In the genomic region with DNA sequence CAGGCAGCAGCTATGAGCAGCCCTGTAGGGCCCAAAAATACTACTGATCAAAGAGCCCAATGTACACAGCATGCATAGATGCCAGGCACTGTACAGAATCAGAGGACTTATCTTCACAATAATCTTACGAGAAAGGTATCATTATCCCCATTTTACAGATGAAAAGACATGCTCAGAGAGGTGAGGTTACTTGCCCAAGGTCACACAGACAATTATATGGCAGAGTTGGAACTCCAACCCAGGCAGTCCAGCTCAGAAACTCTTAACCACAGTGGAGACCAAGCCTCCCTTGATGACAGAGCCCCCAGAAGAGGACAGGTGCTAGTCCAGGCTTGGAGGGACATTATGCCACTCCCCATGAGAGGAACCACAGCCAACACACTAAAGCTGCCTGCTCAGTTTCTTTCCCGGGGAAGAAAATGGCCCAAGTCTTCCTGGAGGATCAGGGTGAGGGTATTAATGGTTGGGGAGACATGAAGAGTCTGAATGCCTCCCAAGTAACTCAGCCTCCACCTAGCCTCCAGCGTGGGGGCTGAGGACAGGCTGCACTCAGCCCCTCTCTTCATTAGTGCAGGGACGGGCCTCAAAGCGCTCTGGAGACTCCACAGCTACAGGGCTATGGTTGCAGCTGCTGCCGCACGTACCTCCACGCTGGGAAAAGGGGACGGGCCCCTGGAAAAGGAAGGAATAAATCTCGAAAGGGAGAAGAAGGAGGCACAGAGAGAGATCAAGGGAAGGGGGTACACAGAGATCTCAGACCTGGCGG, we compare ENCODE assay signal across 8 cellular contexts. TPM values are rescaled to one million over a fixed set of nuclear protein-coding genes. Genes with fewer than 3 reads are reported as not detected.
A peak's percentile ranks its signal among the peaks of the same experiment; 100 is the strongest.
DNase-seq lines count a peak whose midpoint lies in the region; ATAC-seq and TF ChIP-seq lines count a peak whose summit lies in the region.

No MANE protein-coding gene starts in this region.

- peak overlapping the region; percentile 71 for H3K27ac Mint-ChIP-seq in activated CD8-positive, alpha-beta memory T cell treated with anti-CD3 and anti-CD28 coated beads, Interleukin-2, amount 10 ng/mL, durations not matched to agents 7 days and 5 days

- no peaks in the 10 kb centered on the region for H3K9me3 Mint-ChIP-seq in activated CD8-positive, alpha-beta memory T cell treated with anti-CD3 and anti-CD28 coated beads, Interleukin-2, amount 10 ng/mL, durations not matched to agents 7 days and 5 days (ENCODE audit: low read depth)

- peak overlapping the region; percentile 78 for H3K4me3 Mint-ChIP-seq in activated CD8-positive, alpha-beta memory T cell treated with anti-CD3 and anti-CD28 coated beads, Interleukin-2, amount 10 ng/mL, durations not matched to agents 7 days and 5 days

- intact Hi-C loops in posterior vena cava (cut with DNase I): no loop called here

- no peak for ATAC-seq in activated CD8-positive, alpha-beta memory T cell treated with anti-CD3 and anti-CD28 coated beads, Interleukin-2, amount 10 ng/mL, durations not matched to agents 7 days and 5 days
- ATAC-seq in HG03280 (IDR thresholded peaks at IDR 0.05; ENCODE audit: unreplicated experiment) (no peak), HG03457 (IDR thresholded peaks at IDR 0.05; ENCODE audit: unreplicated experiment) (no peak), GM18858 (IDR thresholded peaks at IDR 0.05; ENCODE audit: unreplicated experiment) (no peak)

- H3K4me3 ChIP-seq in SU-DHL-6 (ENCODE audit: insufficient read depth, low read length, poor library complexity, severe bottlenecking) (no peak overlapping the region), fibroblast of villous mesenchyme (ENCODE audit: low read depth, low read length) (peak overlapping the region; percentile 79)

- TF ChIP-seq CTCF in SU-DHL-6 (IDR thresholded peaks at IDR 0.05; ENCODE audit: insufficient read depth, low read length, poor library complexity, severe bottlenecking) (no peak), fibroblast of villous mesenchyme (IDR thresholded peaks at IDR 0.05; ENCODE audit: insufficient read depth, low read depth, low read length) (no peak)

- no peak for DNase-seq in activated CD8-positive, alpha-beta memory T cell treated with anti-CD3 and anti-CD28 coated beads, Interleukin-2, amount 10 ng/mL, durations not matched to agents 7 days and 5 days
- no peak for DNase-seq in activated CD8-positive, alpha-beta memory T cell treated with anti-CD3 and anti-CD28 coated beads, Interleukin-2, amount 50 U/mL, for 48 hours
- DNase-seq in fibroblast of villous mesenchyme (ENCODE audit: low read depth) (peak; percentile 33), posterior vena cava (ENCODE audit: low spot score) (peak; percentile 66)

- H3K36me3 ChIP-seq in SU-DHL-6 (ENCODE audit: low read length): no peaks in the 10 kb centered on the region

- no peaks in the 10 kb centered on the region for H4K20me1 ChIP-seq in SU-DHL-6 (ENCODE audit: low read depth, low read length)

- no peaks in the 10 kb centered on the region for H3K9me3 ChIP-seq in SU-DHL-6 (ENCODE audit: insufficient read depth, low read length)

- CTCF ChIA-PET in activated CD8-positive, alpha-beta memory T cell treated with anti-CD3 and anti-CD28 coated beads, Interleukin-2, amount 10 ng/mL, durations not matched to agents 7 days and 5 days (lab: Charles Lee): interaction anchor here (0.8 to 5.1 kb wide), 6 partner anchors 19 to 176 kb away, joined by 3 to 28 read pairs (median 4); partner anchors contain the start of genes ALDOC and PIGS

- no peak overlapping the region for H3K27ac ChIP-seq in SU-DHL-6 (ENCODE audit: low read depth, low read length)

- H3K4me1 Mint-ChIP-seq in activated CD8-positive, alpha-beta memory T cell treated with anti-CD3 and anti-CD28 coated beads, Interleukin-2, amount 10 ng/mL, durations not matched to agents 7 days and 5 days: peaks cover 43% of the 10 kb centered on the region

- no peaks in the 10 kb centered on the region for H3K27me3 Mint-ChIP-seq in activated CD8-positive, alpha-beta memory T cell treated with anti-CD3 and anti-CD28 coated beads, Interleukin-2, amount 10 ng/mL, durations not matched to agents 7 days and 5 days

- H3K9me2 ChIP-seq in SU-DHL-6 (replicated peaks; ENCODE audit: insufficient read depth, low read length): no peaks in the 10 kb centered on the region

- H3F3A ChIP-seq in SU-DHL-6 (ENCODE audit: insufficient read depth): peaks cover 2% of the 10 kb centered on the region; the same call in 1 of the 2 replicates

- H3K9ac ChIP-seq in SU-DHL-6 (ENCODE audit: low read length): 0 out of 2 replicates have a peak overlapping the region, but pooled peaks have one; percentile 44

- H3K4me2 ChIP-seq in SU-DHL-6 (ENCODE audit: low read depth, low read length, poor library complexity, severe bottlenecking): peak overlapping the region; percentile 61

- H3K27me3 ChIP-seq in SU-DHL-6 (ENCODE audit: low read length): no peaks in the 10 kb centered on the region

- H3K36me3 Mint-ChIP-seq in activated CD8-positive, alpha-beta memory T cell treated with anti-CD3 and anti-CD28 coated beads, Interleukin-2, amount 10 ng/mL, durations not matched to agents 7 days and 5 days: peaks cover 29% of the 10 kb centered on the region

- no peak overlapping the region for H2AFZ ChIP-seq in SU-DHL-6 (ENCODE audit: low read depth, low read length, severe bottlenecking)

- no peaks in the 10 kb centered on the region for H3K79me2 ChIP-seq in SU-DHL-6 (ENCODE audit: insufficient read depth, low read length)

RNA-seq across cellular contexts. Expression of gene UNC119, which starts 0.8 kb away (rescaled TPM):
- 10 to 100 TPM; 41.2 to 59.0 TPM for total RNA-seq in activated CD8-positive, alpha-beta memory T cell treated with anti-CD3 and anti-CD28 coated beads, Interleukin-2, amount 10 ng/mL, durations not matched to agents 7 days and 5 days
- total RNA-seq in fibroblast of villous mesenchyme (19.6 and 21.6 TPM in 2 replicates), posterior vena cava (10 to 100 TPM; 12.9 to 15.6 TPM)

RNA-seq across cellular contexts. Expression of gene PIGS, which starts 19.7 kb away (rescaled TPM):
- 10 to 100 TPM; 61.0 to 66.2 TPM for total RNA-seq in activated CD8-positive, alpha-beta memory T cell treated with anti-CD3 and anti-CD28 coated beads, Interleukin-2, amount 10 ng/mL, durations not matched to agents 7 days and 5 days
- total RNA-seq in fibroblast of villous mesenchyme (48.3 and 52.7 TPM in 2 replicates), posterior vena cava (10 to 100 TPM; 27.6 to 33.8 TPM)

RNA-seq across cellular contexts. Expression of gene ALDOC, which starts 25.1 kb away (rescaled TPM):
- 10 to 100 TPM; 36.9 to 52.0 TPM for total RNA-seq in activated CD8-positive, alpha-beta memory T cell treated with anti-CD3 and anti-CD28 coated beads, Interleukin-2, amount 10 ng/mL, durations not matched to agents 7 days and 5 days
- 28.9 and 41.6 TPM in 2 replicates for total RNA-seq in fibroblast of villous mesenchyme
- total RNA-seq in posterior vena cava: 1 to 10 TPM; 6.9 to 8.4 TPM

RNA-seq across cellular contexts. Expression of gene FOXN1, which starts 45.5 kb away (rescaled TPM):
- total RNA-seq in activated CD8-positive, alpha-beta memory T cell treated with anti-CD3 and anti-CD28 coated beads, Interleukin-2, amount 10 ng/mL, durations not matched to agents 7 days and 5 days: not detected
- total RNA-seq in fibroblast of villous mesenchyme (not detected in 2 replicates), posterior vena cava (not detected)

RNA-seq across cellular contexts. Expression of gene SPAG5, which starts 47.2 kb away (rescaled TPM):
- 100 to 1,000 TPM; 151 to 197 TPM for total RNA-seq in activated CD8-positive, alpha-beta memory T cell treated with anti-CD3 and anti-CD28 coated beads, Interleukin-2, amount 10 ng/mL, durations not matched to agents 7 days and 5 days
- total RNA-seq in fibroblast of villous mesenchyme (21.9 and 38.4 TPM in 2 replicates), posterior vena cava (1 to 10 TPM; 1.8 to 1.9 TPM)

Comparison
In these comparisons a context has a peak if more than half of its experiments do, and no peak if none do; other contexts are left out.
1. DNase-seq: peak in fibroblast of villous mesenchyme (single experiment) and posterior vena cava (single experiment); none in activated CD8-positive, alpha-beta memory T cell treated with anti-CD3 and anti-CD28 coated beads, Interleukin-2, amount 10 ng/mL, durations not matched to agents 7 days and 5 days (single experiment) and activated CD8-positive, alpha-beta memory T cell treated with anti-CD3 and anti-CD28 coated beads, Interleukin-2, amount 50 U/mL, for 48 hours (single experiment).